1 cellular context compared by ENCODE assay signal in genomic region chr17:1108810-1109605, GRCh38.
TF ChIP-seq lines count a peak whose summit lies in the region.

No MANE protein-coding gene starts in this region.

TF ChIP-seq in HepG2, 621 proteins besides CTCF, POLR2A, EP300 and RAD21 (continued from another document and continues in another):
- TF ChIP-seq, protein P1, sequence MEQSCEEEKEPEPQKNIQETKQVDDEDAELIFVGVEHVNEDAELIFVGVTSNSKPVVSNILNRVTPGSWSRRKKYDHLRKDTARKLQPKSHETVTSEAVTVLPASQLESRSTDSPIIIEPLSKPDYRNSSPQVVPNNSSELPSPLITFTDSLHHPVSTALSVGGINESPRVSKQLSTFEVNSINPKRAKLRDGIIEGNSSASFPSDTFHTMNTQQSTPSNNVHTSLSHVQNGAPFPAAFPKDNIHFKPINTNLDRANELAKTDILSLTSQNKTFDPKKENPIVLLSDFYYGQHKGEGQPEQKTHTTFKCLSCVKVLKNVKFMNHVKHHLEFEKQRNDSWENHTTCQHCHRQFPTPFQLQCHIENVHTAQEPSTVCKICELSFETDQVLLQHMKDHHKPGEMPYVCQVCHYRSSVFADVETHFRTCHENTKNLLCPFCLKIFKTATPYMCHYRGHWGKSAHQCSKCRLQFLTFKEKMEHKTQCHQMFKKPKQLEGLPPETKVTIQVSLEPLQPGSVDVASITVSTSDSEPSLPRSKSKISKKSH (CRISPR knock-in tag; IDR thresholded peaks at IDR 0.05; ENCODE audit: borderline replicate concordance) = no peak
- no peak for TF ChIP-seq ATM (IDR thresholded peaks at IDR 0.05; ENCODE audit: borderline replicate concordance)
- peak; percentile 48; the same call in 1 of the 2 replicates for TF ChIP-seq SPEN (CRISPR knock-in tag; IDR thresholded peaks at IDR 0.05; ENCODE audit: low read depth)
- TF ChIP-seq, protein P2, sequence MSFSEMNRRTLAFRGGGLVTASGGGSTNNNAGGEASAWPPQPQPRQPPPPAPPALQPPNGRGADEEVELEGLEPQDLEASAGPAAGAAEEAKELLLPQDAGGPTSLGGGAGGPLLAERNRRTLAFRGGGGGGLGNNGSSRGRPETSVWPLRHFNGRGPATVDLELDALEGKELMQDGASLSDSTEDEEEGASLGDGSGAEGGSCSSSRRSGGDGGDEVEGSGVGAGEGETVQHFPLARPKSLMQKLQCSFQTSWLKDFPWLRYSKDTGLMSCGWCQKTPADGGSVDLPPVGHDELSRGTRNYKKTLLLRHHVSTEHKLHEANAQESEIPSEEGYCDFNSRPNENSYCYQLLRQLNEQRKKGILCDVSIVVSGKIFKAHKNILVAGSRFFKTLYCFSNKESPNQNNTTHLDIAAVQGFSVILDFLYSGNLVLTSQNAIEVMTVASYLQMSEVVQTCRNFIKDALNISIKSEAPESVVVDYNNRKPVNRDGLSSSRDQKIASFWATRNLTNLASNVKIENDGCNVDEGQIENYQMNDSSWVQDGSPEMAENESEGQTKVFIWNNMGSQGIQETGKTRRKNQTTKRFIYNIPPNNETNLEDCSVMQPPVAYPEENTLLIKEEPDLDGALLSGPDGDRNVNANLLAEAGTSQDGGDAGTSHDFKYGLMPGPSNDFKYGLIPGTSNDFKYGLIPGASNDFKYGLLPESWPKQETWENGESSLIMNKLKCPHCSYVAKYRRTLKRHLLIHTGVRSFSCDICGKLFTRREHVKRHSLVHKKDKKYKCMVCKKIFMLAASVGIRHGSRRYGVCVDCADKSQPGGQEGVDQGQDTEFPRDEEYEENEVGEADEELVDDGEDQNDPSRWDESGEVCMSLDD (CRISPR knock-in tag; IDR thresholded peaks at IDR 0.05; ENCODE audit: borderline replicate concordance) = no peak
- no peak for TF ChIP-seq CREB1 (IDR thresholded peaks at IDR 0.05)
- no peak for TF ChIP-seq CREB1 (CRISPR knock-in tag; IDR thresholded peaks at IDR 0.05)
- TF ChIP-seq ZBTB7A (CRISPR knock-in tag; IDR thresholded peaks at IDR 0.05) = no peak
- TF ChIP-seq SCMH1 (CRISPR knock-in tag; IDR thresholded peaks at IDR 0.05; ENCODE audit: borderline replicate concordance) = no peak
- no peak for TF ChIP-seq RELA (CRISPR knock-in tag; IDR thresholded peaks at IDR 0.05)
- TF ChIP-seq ZKSCAN1 (IDR thresholded peaks at IDR 0.05; ENCODE audit: low read length) = no peak
- no peak for TF ChIP-seq SOX13 (IDR thresholded peaks at IDR 0.05)
- TF ChIP-seq SOX13 (CRISPR knock-in tag; conservative IDR thresholded peaks at IDR 0.05 in 1 of 2, IDR thresholded peaks at IDR 0.05 in 1 of 2) = no peak
- TF ChIP-seq, protein P3, sequence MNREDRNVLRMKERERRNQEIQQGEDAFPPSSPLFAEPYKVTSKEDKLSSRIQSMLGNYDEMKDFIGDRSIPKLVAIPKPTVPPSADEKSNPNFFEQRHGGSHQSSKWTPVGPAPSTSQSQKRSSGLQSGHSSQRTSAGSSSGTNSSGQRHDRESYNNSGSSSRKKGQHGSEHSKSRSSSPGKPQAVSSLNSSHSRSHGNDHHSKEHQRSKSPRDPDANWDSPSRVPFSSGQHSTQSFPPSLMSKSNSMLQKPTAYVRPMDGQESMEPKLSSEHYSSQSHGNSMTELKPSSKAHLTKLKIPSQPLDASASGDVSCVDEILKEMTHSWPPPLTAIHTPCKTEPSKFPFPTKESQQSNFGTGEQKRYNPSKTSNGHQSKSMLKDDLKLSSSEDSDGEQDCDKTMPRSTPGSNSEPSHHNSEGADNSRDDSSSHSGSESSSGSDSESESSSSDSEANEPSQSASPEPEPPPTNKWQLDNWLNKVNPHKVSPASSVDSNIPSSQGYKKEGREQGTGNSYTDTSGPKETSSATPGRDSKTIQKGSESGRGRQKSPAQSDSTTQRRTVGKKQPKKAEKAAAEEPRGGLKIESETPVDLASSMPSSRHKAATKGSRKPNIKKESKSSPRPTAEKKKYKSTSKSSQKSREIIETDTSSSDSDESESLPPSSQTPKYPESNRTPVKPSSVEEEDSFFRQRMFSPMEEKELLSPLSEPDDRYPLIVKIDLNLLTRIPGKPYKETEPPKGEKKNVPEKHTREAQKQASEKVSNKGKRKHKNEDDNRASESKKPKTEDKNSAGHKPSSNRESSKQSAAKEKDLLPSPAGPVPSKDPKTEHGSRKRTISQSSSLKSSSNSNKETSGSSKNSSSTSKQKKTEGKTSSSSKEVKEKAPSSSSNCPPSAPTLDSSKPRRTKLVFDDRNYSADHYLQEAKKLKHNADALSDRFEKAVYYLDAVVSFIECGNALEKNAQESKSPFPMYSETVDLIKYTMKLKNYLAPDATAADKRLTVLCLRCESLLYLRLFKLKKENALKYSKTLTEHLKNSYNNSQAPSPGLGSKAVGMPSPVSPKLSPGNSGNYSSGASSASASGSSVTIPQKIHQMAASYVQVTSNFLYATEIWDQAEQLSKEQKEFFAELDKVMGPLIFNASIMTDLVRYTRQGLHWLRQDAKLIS (CRISPR knock-in tag; IDR thresholded peaks at IDR 0.05) = no peak
- TF ChIP-seq, protein P4, sequence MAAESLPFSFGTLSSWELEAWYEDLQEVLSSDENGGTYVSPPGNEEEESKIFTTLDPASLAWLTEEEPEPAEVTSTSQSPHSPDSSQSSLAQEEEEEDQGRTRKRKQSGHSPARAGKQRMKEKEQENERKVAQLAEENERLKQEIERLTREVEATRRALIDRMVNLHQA (CRISPR knock-in tag; IDR thresholded peaks at IDR 0.05) = no peak
- TF ChIP-seq SATB2 (CRISPR knock-in tag; IDR thresholded peaks at IDR 0.05) = no peak
- no peak for TF ChIP-seq RARG (CRISPR knock-in tag; IDR thresholded peaks at IDR 0.05; ENCODE audit: low read depth)
- TF ChIP-seq ESRRA (CRISPR knock-in tag; IDR thresholded peaks at IDR 0.05; ENCODE audit: low read depth) = no peak
- TF ChIP-seq, protein P5, sequence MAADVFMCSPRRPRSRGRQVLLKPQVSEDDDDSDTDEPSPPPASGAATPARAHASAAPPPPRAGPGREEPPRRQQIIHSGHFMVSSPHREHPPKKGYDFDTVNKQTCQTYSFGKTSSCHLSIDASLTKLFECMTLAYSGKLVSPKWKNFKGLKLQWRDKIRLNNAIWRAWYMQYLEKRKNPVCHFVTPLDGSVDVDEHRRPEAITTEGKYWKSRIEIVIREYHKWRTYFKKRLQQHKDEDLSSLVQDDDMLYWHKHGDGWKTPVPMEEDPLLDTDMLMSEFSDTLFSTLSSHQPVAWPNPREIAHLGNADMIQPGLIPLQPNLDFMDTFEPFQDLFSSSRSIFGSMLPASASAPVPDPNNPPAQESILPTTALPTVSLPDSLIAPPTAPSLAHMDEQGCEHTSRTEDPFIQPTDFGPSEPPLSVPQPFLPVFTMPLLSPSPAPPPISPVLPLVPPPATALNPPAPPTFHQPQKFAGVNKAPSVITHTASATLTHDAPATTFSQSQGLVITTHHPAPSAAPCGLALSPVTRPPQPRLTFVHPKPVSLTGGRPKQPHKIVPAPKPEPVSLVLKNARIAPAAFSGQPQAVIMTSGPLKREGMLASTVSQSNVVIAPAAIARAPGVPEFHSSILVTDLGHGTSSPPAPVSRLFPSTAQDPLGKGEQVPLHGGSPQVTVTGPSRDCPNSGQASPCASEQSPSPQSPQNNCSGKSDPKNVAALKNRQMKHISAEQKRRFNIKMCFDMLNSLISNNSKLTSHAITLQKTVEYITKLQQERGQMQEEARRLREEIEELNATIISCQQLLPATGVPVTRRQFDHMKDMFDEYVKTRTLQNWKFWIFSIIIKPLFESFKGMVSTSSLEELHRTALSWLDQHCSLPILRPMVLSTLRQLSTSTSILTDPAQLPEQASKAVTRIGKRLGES (CRISPR knock-in tag; IDR thresholded peaks at IDR 0.05; ENCODE audit: borderline replicate concordance) = no peak
- TF ChIP-seq ZNF816 (CRISPR knock-in tag; IDR thresholded peaks at IDR 0.05; ENCODE audit: borderline replicate concordance) = no peak
- TF ChIP-seq TARDBP (CRISPR knock-in tag; IDR thresholded peaks at IDR 0.05) = no peak
- TF ChIP-seq ZBTB3 (CRISPR knock-in tag; IDR thresholded peaks at IDR 0.05; ENCODE audit: borderline replicate concordance, low read depth) = no peak
- no peak for TF ChIP-seq ZNF460 (CRISPR knock-in tag; IDR thresholded peaks at IDR 0.05; ENCODE audit: borderline replicate concordance)
- TF ChIP-seq U2AF2 (IDR thresholded peaks at IDR 0.05; ENCODE audit: low read depth, low read length) = no peak
- peak; percentile 88 for TF ChIP-seq ZNF777 (CRISPR knock-in tag; IDR thresholded peaks at IDR 0.05)
- no peak for TF ChIP-seq TCF7L2 (IDR thresholded peaks at IDR 0.05; ENCODE audit: low read depth, low read length)
- TF ChIP-seq SAP130 (CRISPR knock-in tag; IDR thresholded peaks at IDR 0.05; ENCODE audit: low read depth) = peak; percentile 34
- TF ChIP-seq, protein P6, sequence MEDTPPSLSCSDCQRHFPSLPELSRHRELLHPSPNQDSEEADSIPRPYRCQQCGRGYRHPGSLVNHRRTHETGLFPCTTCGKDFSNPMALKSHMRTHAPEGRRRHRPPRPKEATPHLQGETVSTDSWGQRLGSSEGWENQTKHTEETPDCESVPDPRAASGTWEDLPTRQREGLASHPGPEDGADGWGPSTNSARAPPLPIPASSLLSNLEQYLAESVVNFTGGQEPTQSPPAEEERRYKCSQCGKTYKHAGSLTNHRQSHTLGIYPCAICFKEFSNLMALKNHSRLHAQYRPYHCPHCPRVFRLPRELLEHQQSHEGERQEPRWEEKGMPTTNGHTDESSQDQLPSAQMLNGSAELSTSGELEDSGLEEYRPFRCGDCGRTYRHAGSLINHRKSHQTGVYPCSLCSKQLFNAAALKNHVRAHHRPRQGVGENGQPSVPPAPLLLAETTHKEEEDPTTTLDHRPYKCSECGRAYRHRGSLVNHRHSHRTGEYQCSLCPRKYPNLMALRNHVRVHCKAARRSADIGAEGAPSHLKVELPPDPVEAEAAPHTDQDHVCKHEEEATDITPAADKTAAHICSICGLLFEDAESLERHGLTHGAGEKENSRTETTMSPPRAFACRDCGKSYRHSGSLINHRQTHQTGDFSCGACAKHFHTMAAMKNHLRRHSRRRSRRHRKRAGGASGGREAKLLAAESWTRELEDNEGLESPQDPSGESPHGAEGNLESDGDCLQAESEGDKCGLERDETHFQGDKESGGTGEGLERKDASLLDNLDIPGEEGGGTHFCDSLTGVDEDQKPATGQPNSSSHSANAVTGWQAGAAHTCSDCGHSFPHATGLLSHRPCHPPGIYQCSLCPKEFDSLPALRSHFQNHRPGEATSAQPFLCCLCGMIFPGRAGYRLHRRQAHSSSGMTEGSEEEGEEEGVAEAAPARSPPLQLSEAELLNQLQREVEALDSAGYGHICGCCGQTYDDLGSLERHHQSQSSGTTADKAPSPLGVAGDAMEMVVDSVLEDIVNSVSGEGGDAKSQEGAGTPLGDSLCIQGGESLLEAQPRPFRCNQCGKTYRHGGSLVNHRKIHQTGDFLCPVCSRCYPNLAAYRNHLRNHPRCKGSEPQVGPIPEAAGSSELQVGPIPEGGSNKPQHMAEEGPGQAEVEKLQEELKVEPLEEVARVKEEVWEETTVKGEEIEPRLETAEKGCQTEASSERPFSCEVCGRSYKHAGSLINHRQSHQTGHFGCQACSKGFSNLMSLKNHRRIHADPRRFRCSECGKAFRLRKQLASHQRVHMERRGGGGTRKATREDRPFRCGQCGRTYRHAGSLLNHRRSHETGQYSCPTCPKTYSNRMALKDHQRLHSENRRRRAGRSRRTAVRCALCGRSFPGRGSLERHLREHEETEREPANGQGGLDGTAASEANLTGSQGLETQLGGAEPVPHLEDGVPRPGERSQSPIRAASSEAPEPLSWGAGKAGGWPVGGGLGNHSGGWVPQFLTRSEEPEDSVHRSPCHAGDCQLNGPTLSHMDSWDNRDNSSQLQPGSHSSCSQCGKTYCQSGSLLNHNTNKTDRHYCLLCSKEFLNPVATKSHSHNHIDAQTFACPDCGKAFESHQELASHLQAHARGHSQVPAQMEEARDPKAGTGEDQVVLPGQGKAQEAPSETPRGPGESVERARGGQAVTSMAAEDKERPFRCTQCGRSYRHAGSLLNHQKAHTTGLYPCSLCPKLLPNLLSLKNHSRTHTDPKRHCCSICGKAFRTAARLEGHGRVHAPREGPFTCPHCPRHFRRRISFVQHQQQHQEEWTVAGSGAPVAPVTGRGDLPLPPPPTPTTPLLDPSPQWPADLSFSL (CRISPR knock-in tag; IDR thresholded peaks at IDR 0.05) = no peak
- no peak for TF ChIP-seq GRHL1 (CRISPR knock-in tag; conservative IDR thresholded peaks at IDR 0.05)
- TF ChIP-seq ZNF264 (CRISPR knock-in tag; IDR thresholded peaks at IDR 0.05) = no peak
- TF ChIP-seq, protein P7, sequence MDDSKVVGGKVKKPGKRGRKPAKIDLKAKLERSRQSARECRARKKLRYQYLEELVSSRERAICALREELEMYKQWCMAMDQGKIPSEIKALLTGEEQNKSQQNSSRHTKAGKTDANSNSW (CRISPR knock-in tag; IDR thresholded peaks at IDR 0.05; ENCODE audit: borderline replicate concordance) = no peak
- TF ChIP-seq, protein P8, sequence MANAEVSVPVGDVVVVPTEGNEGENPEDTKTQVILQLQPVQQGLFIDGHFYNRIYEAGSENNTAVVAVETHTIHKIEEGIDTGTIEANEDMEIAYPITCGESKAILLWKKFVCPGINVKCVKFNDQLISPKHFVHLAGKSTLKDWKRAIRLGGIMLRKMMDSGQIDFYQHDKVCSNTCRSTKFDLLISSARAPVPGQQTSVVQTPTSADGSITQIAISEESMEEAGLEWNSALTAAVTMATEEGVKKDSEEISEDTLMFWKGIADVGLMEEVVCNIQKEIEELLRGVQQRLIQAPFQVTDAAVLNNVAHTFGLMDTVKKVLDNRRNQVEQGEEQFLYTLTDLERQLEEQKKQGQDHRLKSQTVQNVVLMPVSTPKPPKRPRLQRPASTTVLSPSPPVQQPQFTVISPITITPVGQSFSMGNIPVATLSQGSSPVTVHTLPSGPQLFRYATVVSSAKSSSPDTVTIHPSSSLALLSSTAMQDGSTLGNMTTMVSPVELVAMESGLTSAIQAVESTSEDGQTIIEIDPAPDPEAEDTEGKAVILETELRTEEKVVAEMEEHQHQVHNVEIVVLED (CRISPR knock-in tag; IDR thresholded peaks at IDR 0.05; ENCODE audit: borderline replicate concordance) = no peak
- no peak for TF ChIP-seq ZNF883 (CRISPR knock-in tag; IDR thresholded peaks at IDR 0.05; ENCODE audit: not compliant biosample characterization)
- no peak for TF ChIP-seq JDP2 (CRISPR knock-in tag; IDR thresholded peaks at IDR 0.05; ENCODE audit: borderline replicate concordance)
- no peak for TF ChIP-seq HMGA1 (CRISPR knock-in tag; conservative IDR thresholded peaks at IDR 0.05)
- peak; percentile 51; the same call in 1 of the 2 replicates for TF ChIP-seq ARNT2 (CRISPR knock-in tag; IDR thresholded peaks at IDR 0.05; ENCODE audit: low read depth)
- peak; percentile 70; the same call in 1 of the 2 replicates for TF ChIP-seq ZFP82 (CRISPR knock-in tag; IDR thresholded peaks at IDR 0.05; ENCODE audit: borderline replicate concordance)
- no peak for TF ChIP-seq RFX1 (IDR thresholded peaks at IDR 0.05)
- TF ChIP-seq ZNF878 (CRISPR knock-in tag; IDR thresholded peaks at IDR 0.05) = no peak
- TF ChIP-seq ZNF670 (CRISPR knock-in tag; IDR thresholded peaks at IDR 0.05; ENCODE audit: borderline replicate concordance) = no peak
